Comparison of ENCODE assay signal across 22 cellular contexts in the genomic region with DNA sequence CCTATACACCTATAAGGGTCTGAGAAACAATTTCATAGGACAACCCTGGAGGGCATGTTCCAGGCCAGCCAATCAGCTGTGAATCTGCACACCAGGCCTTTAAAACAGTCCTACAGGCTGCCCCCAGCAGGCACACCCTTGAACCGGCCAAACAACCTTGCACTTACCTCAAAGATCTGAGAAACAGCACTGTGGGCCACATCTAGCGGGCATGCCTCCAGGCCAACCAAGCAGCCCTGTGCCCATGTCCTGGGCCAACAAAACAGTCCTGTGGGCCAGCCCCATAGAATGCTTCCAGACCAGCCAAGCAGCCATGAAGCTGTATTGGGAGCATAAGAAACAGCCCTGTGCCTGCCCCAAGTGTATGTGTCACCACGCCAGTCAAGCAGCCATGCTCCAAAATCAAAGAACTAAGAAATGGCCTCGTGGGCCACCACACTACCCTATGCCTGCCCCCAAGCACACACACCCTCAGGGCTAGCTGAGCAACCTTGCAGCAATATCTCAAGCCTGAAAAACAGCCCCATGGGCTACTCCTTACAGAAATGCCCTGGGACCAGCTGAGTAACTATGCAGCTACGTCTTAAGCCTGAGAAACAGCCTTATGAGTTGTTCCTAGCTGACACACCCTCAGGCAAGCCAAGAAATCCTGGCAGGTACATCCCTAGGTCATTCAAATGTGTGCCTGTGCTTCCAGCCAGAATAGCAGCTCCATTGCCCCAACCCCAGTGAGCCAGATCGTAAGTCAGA.
A peak's percentile ranks its signal among the peaks of the same experiment; 100 is the strongest.
DNase-seq lines count a peak whose midpoint lies in the region; ATAC-seq, FAIRE-seq and TF ChIP-seq lines count a peak whose summit lies in the region.
"Had no signal": no experiment of that assay in that cellular context is flagged by ENCODE, and none has a peak within 500 bp of the region (broad histone marks: within the 10 kb centered on the region; RNA-seq: fewer than 3 reads in every experiment).

No MANE protein-coding gene starts in this region.

- H3K4me1 Mint-ChIP-seq in mesothelial cell of epicardium = no peaks in the 10 kb centered on the region
- H3K4me1 Mint-ChIP-seq: B cell; CD4-positive, CD25-positive, alpha-beta regulatory T cell had no signal

- peak; percentile 22 for ATAC-seq in upper lobe of right lung
- ATAC-seq: CD8-positive, alpha-beta T cell had no signal

- H3K36me3 ChIP-seq in bronchial epithelial cell (ENCODE audit: control insufficient read depth, insufficient read depth, low read length) (no peaks in the 10 kb centered on the region), upper lobe of right lung (no peaks in the 10 kb centered on the region)
- H3K36me3 ChIP-seq: BLaER1 had no signal

- H3K4me3 Mint-ChIP-seq in mesothelial cell of epicardium = no peak overlapping the region
- H3K4me3 Mint-ChIP-seq: B cell; CD4-positive, CD25-positive, alpha-beta regulatory T cell; CD8-positive, alpha-beta T cell had no signal

- no peaks in the 10 kb centered on the region for H3K4me1 ChIP-seq in upper lobe of right lung
- H3K4me1 ChIP-seq: BLaER1, Caco-2 had no signal

- H3K27me3 ChIP-seq in bronchial epithelial cell (ENCODE audit: control insufficient read depth, insufficient read depth, low read length) (no peaks in the 10 kb centered on the region), upper lobe of right lung (no peaks in the 10 kb centered on the region)
- H3K27me3 ChIP-seq: BLaER1 had no signal

- intact Hi-C loops in upper lobe of right lung (cut with DNase I) = no loop called here

- FAIRE-seq in bronchial epithelial cell (lab: Jason Lieb, UNC) = peak; percentile 79
- FAIRE-seq: G401.6, GM12892, GM19239, H1 had no signal

- H3K9me3 ChIP-seq in upper lobe of right lung = peaks cover 8% of the 10 kb centered on the region
- H3K9me3 ChIP-seq: Caco-2 had no signal

- H3K4me3 ChIP-seq in bronchial epithelial cell (ENCODE audit: low read depth, low read length) (no peak overlapping the region), epithelial cell of esophagus (ENCODE audit: low read length) (no peak overlapping the region), upper lobe of right lung (no peak overlapping the region)
- H3K4me3 ChIP-seq: BLaER1, GM23248 had no signal

- no peak overlapping the region for H3K27ac ChIP-seq in upper lobe of right lung
- H3K27ac ChIP-seq: BLaER1, C4-2B, GM23248 had no signal

- no peak for TF ChIP-seq CTCF in bronchial epithelial cell (IDR thresholded peaks at IDR 0.05; ENCODE audit: insufficient read depth, low read length, severe bottlenecking)
- TF ChIP-seq CTCF in epithelial cell of esophagus (IDR thresholded peaks at IDR 0.05; ENCODE audit: insufficient read depth, low read depth, low read length, missing control alignments) = no peak
- no peak for TF ChIP-seq CTCF in upper lobe of right lung (IDR thresholded peaks at IDR 0.05)
- no peak for TF ChIP-seq CTCF in mesothelial cell of epicardium (IDR thresholded peaks at IDR 0.05; ENCODE audit: unreplicated experiment)

- H3K27me3 Mint-ChIP-seq in mesothelial cell of epicardium (ENCODE audit: low read depth) = no peaks in the 10 kb centered on the region
- H3K27me3 Mint-ChIP-seq: B cell; CD4-positive, CD25-positive, alpha-beta regulatory T cell had no signal

- H3K36me3 Mint-ChIP-seq in mesothelial cell of epicardium = no peaks in the 10 kb centered on the region
- H3K36me3 Mint-ChIP-seq: CD4-positive, CD25-positive, alpha-beta regulatory T cell; CD8-positive, alpha-beta T cell had no signal

- peak; percentile 7 for DNase-seq in bronchial epithelial cell (ENCODE audit: low read depth)
- DNase-seq in epithelial cell of esophagus (ENCODE audit: low read depth) = peak; percentile 47
- peak; percentile 65 for DNase-seq in mesenteric fat pad (ENCODE audit: low spot score)
- DNase-seq in upper lobe of right lung = no peak
- no peak for DNase-seq in NCI-H446 (lab: John Stamatoyannopoulos, UW)
- DNase-seq in mesothelial cell of epicardium (ENCODE audit: low spot score in 2 of 2, unreplicated experiment in 2 of 2) = no peak
- DNase-seq in NCI-H146 treated with DMSO at 0.1 percent for 48 hours (lab: John Stamatoyannopoulos, UW; ENCODE audit: unreplicated experiment) = no peak
- DNase-seq: Caco-2; CD4-positive, CD25-positive, alpha-beta regulatory T cell; CD8-positive, alpha-beta T cell; DMS153; DND-41; GM23248; H7; HCEC 1CT had no signal

- H3K27ac Mint-ChIP-seq in mesothelial cell of epicardium = no peak overlapping the region
- H3K27ac Mint-ChIP-seq: B cell; CD8-positive, alpha-beta T cell had no signal

- peaks cover 43% of the 10 kb centered on the region for H3K9me3 Mint-ChIP-seq in mesothelial cell of epicardium

Comparison
In these comparisons a context has a peak if more than half of its experiments do, and no peak if none do; other contexts are left out.
1. DNase-seq: peak in bronchial epithelial cell (single experiment), epithelial cell of esophagus (single experiment) and mesenteric fat pad (single experiment); none in upper lobe of right lung (single experiment), NCI-H446 (0 of 2), mesothelial cell of epicardium (0 of 2) and NCI-H146 treated with DMSO at 0.1 percent for 48 hours (single experiment).